In genomic region chr14:70663707-70664179, GRCh38 we compare ENCODE assay signal across 8 cellular contexts. TPM values are rescaled to one million over a fixed set of nuclear protein-coding genes. Genes with fewer than 3 reads are reported as not detected.
DNase-seq lines count a peak whose midpoint lies in the region; ATAC-seq, FAIRE-seq and TF ChIP-seq lines count a peak whose summit lies in the region.

No MANE protein-coding gene starts in this region.

- no peaks in the 10 kb centered on the region for H3K9me2 ChIP-seq in GM23248 (ENCODE audit: insufficient read depth)

- no peaks in the 10 kb centered on the region for H3F3A ChIP-seq in GM23248 (ENCODE audit: insufficient read depth)

- peaks cover 20% of the 10 kb centered on the region for H3K4me1 ChIP-seq in GM23248 (ENCODE audit: insufficient read depth)
- peaks cover 34 to 83% of the 10 kb centered on the region in 2 donors for H3K4me1 ChIP-seq in naive thymus-derived CD4-positive, alpha-beta T cell (ENCODE audit: control insufficient read depth in 2 of 2, insufficient read depth in 2 of 2, low read length in 2 of 2)

- CTCF ChIA-PET in naive thymus-derived CD4-positive, alpha-beta T cell (lab: Charles Lee), result interaction anchor here (0.5 to 1.1 kb wide), 3 partner anchors 17 to 41 kb away, joined by 3 to 5 read pairs (median 3); no protein-coding TSS in a partner anchor
- CTCF ChIA-PET in activated CD4-positive, alpha-beta T cell treated with anti-CD3 and anti-CD28 coated beads, Interleukin-2, amount 10 ng/mL, durations not matched to agents 7 days and 5 days (lab: Charles Lee), result no interaction called here
- CTCF ChIA-PET in activated CD4-positive, alpha-beta memory T cell treated with anti-CD3 and anti-CD28 coated beads for 36 hours (lab: Charles Lee), result no interaction called here

- H3K9me3 ChIP-seq in GM23248 (ENCODE audit: low read depth), result no peaks in the 10 kb centered on the region
- no peaks in the 10 kb centered on the region for H3K9me3 ChIP-seq in naive thymus-derived CD4-positive, alpha-beta T cell (ENCODE audit: control insufficient read depth in 2 of 3, low read length in 3 of 3)

- no peak for TF ChIP-seq POLR2A in GM12891 (IDR thresholded peaks at IDR 0.05; ENCODE audit: low read depth, low read length)

- H3K36me3 ChIP-seq in GM23248 (ENCODE audit: low read depth), result no peaks in the 10 kb centered on the region
- peaks cover 0 to 15% (median 5%) of the 10 kb centered on the region in 3 experiments for H3K36me3 ChIP-seq in naive thymus-derived CD4-positive, alpha-beta T cell (ENCODE audit: control insufficient read depth in 2 of 3, insufficient read depth in 3 of 3, low read length in 3 of 3)

- H3K27ac ChIP-seq in GM23248, result no peak overlapping the region
- no peak overlapping the region for H3K27ac ChIP-seq in naive thymus-derived CD4-positive, alpha-beta T cell (ENCODE audit: low read depth, low read length)

- intact Hi-C loops in naive thymus-derived CD4-positive, alpha-beta T cell (cut with micrococcal nuclease), result no loop called here
- intact Hi-C loops in activated CD4-positive, alpha-beta memory T cell treated with anti-CD3 and anti-CD28 coated beads for 36 hours (cut with micrococcal nuclease), result no loop called here

- peak overlapping the region in 7 of 9 donors; percentile 38 to 96 (median 84) for H3K27ac Mint-ChIP-seq in naive thymus-derived CD4-positive, alpha-beta T cell
- no peak overlapping the region for H3K27ac Mint-ChIP-seq in activated CD4-positive, alpha-beta T cell treated with anti-CD3 and anti-CD28 coated beads, Interleukin-2, amount 10 ng/mL, durations not matched to agents 7 days and 5 days
- H3K27ac Mint-ChIP-seq in activated CD4-positive, alpha-beta memory T cell treated with anti-CD3 and anti-CD28 coated beads for 36 hours, result no peak overlapping the region

- no peak overlapping the region for H3K4me2 ChIP-seq in GM23248 (ENCODE audit: unreplicated experiment)

- peak overlapping the region in 1 of 10 donors; percentile 64 for H3K4me3 Mint-ChIP-seq in naive thymus-derived CD4-positive, alpha-beta T cell
- H3K4me3 Mint-ChIP-seq in activated CD4-positive, alpha-beta T cell treated with anti-CD3 and anti-CD28 coated beads, Interleukin-2, amount 10 ng/mL, durations not matched to agents 7 days and 5 days, result no peak overlapping the region
- H3K4me3 Mint-ChIP-seq in activated CD4-positive, alpha-beta memory T cell treated with anti-CD3 and anti-CD28 coated beads for 36 hours, result no peak overlapping the region

- in situ Hi-C loops in GM23248 (cut with MboI), result no loop called here

- WGBS in GM23248 (ENCODE audit: low coverage in 1 of 2, low lambda C conversion rate in 2 of 2, missing lambda C conversion rate in 2 of 2), 2 experiments, result 27 to 50% methylated on average over 3 to 4 of the region's 4 CpGs

- no peaks in the 10 kb centered on the region for H3K79me2 ChIP-seq in GM23248 (ENCODE audit: insufficient read depth)

- POLR2A ChIA-PET in naive thymus-derived CD4-positive, alpha-beta T cell (lab: Charles Lee), result interaction anchor here (1.2 to 13.4 kb wide), 3 partner anchors 9 to 19 kb away, joined by 4 to 313 read pairs (median 11); partner anchors contain the start of gene TTC9
- POLR2A ChIA-PET in activated CD4-positive, alpha-beta T cell treated with anti-CD3 and anti-CD28 coated beads, Interleukin-2, amount 10 ng/mL, durations not matched to agents 7 days and 5 days (lab: Charles Lee), result no interaction called here
- POLR2A ChIA-PET in activated CD4-positive, alpha-beta memory T cell treated with anti-CD3 and anti-CD28 coated beads for 36 hours (lab: Charles Lee), result no interaction called here

- no peak overlapping the region for H2AFZ ChIP-seq in GM23248

- peaks cover 63 to 96% (median 85%) of the 10 kb centered on the region in 7 donors for H3K4me1 Mint-ChIP-seq in naive thymus-derived CD4-positive, alpha-beta T cell
- H3K4me1 Mint-ChIP-seq in activated CD4-positive, alpha-beta T cell treated with anti-CD3 and anti-CD28 coated beads, Interleukin-2, amount 10 ng/mL, durations not matched to agents 7 days and 5 days, result peaks cover 78% of the 10 kb centered on the region
- H3K4me1 Mint-ChIP-seq in activated CD4-positive, alpha-beta memory T cell treated with anti-CD3 and anti-CD28 coated beads for 36 hours (ENCODE audit: low read depth), result peaks cover 62% of the 10 kb centered on the region

- DNase-seq in GM12891 (ENCODE audit: insufficient read length, low spot score) (no peak), GM23248 (peak; percentile 55), RPMI7951 (ENCODE audit: low read depth) (peak; percentile 66)
- DNase-seq in naive thymus-derived CD4-positive, alpha-beta T cell, result no peak
- no peak for DNase-seq in activated CD4-positive, alpha-beta T cell treated with anti-CD3 and anti-CD28 coated beads, Interleukin-2, amount 10 ng/mL, durations not matched to agents 7 days and 5 days
- no peak for DNase-seq in activated CD4-positive, alpha-beta memory T cell treated with anti-CD3 and anti-CD28 coated beads for 36 hours

- no peak overlapping the region for H3K9ac ChIP-seq in GM23248

- no peaks in the 10 kb centered on the region for H4K20me1 ChIP-seq in GM23248 (ENCODE audit: insufficient read depth)

- peaks cover 0 to 33% (median 30%) of the 10 kb centered on the region in 5 donors for H3K36me3 Mint-ChIP-seq in naive thymus-derived CD4-positive, alpha-beta T cell
- peaks cover 50% of the 10 kb centered on the region for H3K36me3 Mint-ChIP-seq in activated CD4-positive, alpha-beta T cell treated with anti-CD3 and anti-CD28 coated beads, Interleukin-2, amount 10 ng/mL, durations not matched to agents 7 days and 5 days (ENCODE audit: low read depth)
- peaks cover 12% of the 10 kb centered on the region for H3K36me3 Mint-ChIP-seq in activated CD4-positive, alpha-beta memory T cell treated with anti-CD3 and anti-CD28 coated beads for 36 hours

- H3K27me3 ChIP-seq in GM23248 (replicated peaks; ENCODE audit: insufficient read depth), result peaks cover 16% of the 10 kb centered on the region
- no peaks in the 10 kb centered on the region for H3K27me3 ChIP-seq in naive thymus-derived CD4-positive, alpha-beta T cell (ENCODE audit: control insufficient read depth in 2 of 2, insufficient read depth in 2 of 2, low read length in 2 of 2)

- ATAC-seq in naive thymus-derived CD4-positive, alpha-beta T cell, result no peak
- ATAC-seq in HG02852 (IDR thresholded peaks at IDR 0.05; ENCODE audit: unreplicated experiment) (no peak), HG02973 (IDR thresholded peaks at IDR 0.05; ENCODE audit: unreplicated experiment) (no peak)

- H3K27me3 Mint-ChIP-seq in naive thymus-derived CD4-positive, alpha-beta T cell, result no peaks in the 10 kb centered on the region
- H3K27me3 Mint-ChIP-seq in activated CD4-positive, alpha-beta T cell treated with anti-CD3 and anti-CD28 coated beads, Interleukin-2, amount 10 ng/mL, durations not matched to agents 7 days and 5 days, result no peaks in the 10 kb centered on the region
- H3K27me3 Mint-ChIP-seq in activated CD4-positive, alpha-beta memory T cell treated with anti-CD3 and anti-CD28 coated beads for 36 hours, result no peaks in the 10 kb centered on the region

- no peak overlapping the region for H3K4me3 ChIP-seq in GM23248
- H3K4me3 ChIP-seq in naive thymus-derived CD4-positive, alpha-beta T cell (ENCODE audit: low read length), result no peak overlapping the region

- FAIRE-seq in GM12891 (lab: Jason Lieb, UNC), result peak; percentile 68

- H3K9me3 Mint-ChIP-seq in naive thymus-derived CD4-positive, alpha-beta T cell, result peaks cover 0 to 1% (median 0%) of the 10 kb centered on the region in 11 donors
- no peaks in the 10 kb centered on the region for H3K9me3 Mint-ChIP-seq in activated CD4-positive, alpha-beta T cell treated with anti-CD3 and anti-CD28 coated beads, Interleukin-2, amount 10 ng/mL, durations not matched to agents 7 days and 5 days
- H3K9me3 Mint-ChIP-seq in activated CD4-positive, alpha-beta memory T cell treated with anti-CD3 and anti-CD28 coated beads for 36 hours, result no peaks in the 10 kb centered on the region

TF ChIP-seq in GM12891, 5 proteins besides CTCF, POLR2A, EP300 and RAD21:
- TF ChIP-seq SPI1 (IDR thresholded peaks at IDR 0.05; ENCODE audit: low read depth, low read length), result no peak
- no peak for TF ChIP-seq TAF1 (IDR thresholded peaks at IDR 0.05; ENCODE audit: low read depth, low read length)
- no peak for TF ChIP-seq PAX5 (IDR thresholded peaks at IDR 0.05; ENCODE audit: insufficient read depth, low read length, severe bottlenecking)
- no peak for TF ChIP-seq POLR2AphosphoS5 (IDR thresholded peaks at IDR 0.05; ENCODE audit: low read depth, low read length)
- TF ChIP-seq POU2F2 (IDR thresholded peaks at IDR 0.05; ENCODE audit: low read depth, low read length), result no peak

RNA-seq across cellular contexts. Expression of gene TTC9, which starts 22.0 kb away (rescaled TPM):
- 5.0 TPM for polyA plus RNA-seq in GM12891 (2012; ENCODE audit: low read depth, missing spikeins)
- not detected in 2 replicates for total RNA-seq in GM23248 (2014; rRNA removed; shearing (Covaris generic))
- not detected in 2 replicates for polyA plus RNA-seq in GM23248 (2016; fragmentation: Nextera tagmentation; extraction: Ambion mirVana)
- total RNA-seq in RPMI7951 (2014; rRNA removed; shearing (Covaris generic)), result 0.10 TPM in 1 of 2 replicates, not detected in the other
- 10 to 100 TPM; 10.1 to 35.5 (median 14.0) TPM for total RNA-seq in naive thymus-derived CD4-positive, alpha-beta T cell
- 10 to 100 TPM; 11.6 to 17.9 TPM for polyA plus RNA-seq in naive thymus-derived CD4-positive, alpha-beta T cell
- 10 to 100 TPM; 14.8 to 16.7 TPM for total RNA-seq in activated CD4-positive, alpha-beta T cell treated with anti-CD3 and anti-CD28 coated beads, Interleukin-2, amount 10 ng/mL, durations not matched to agents 7 days and 5 days
- total RNA-seq in activated CD4-positive, alpha-beta memory T cell treated with anti-CD3 and anti-CD28 coated beads for 36 hours, result 1 to 10 TPM; 8.6 to 9.5 TPM

Comparison
In these comparisons a context has a peak if more than half of its experiments do, and no peak if none do; other contexts are left out.
1. DNase-seq: peak in GM23248 (single experiment) and RPMI7951 (single experiment); none in GM12891 (single experiment), naive thymus-derived CD4-positive, alpha-beta T cell (0 of 9), activated CD4-positive, alpha-beta T cell treated with anti-CD3 and anti-CD28 coated beads, Interleukin-2, amount 10 ng/mL, durations not matched to agents 7 days and 5 days (single experiment) and activated CD4-positive, alpha-beta memory T cell treated with anti-CD3 and anti-CD28 coated beads for 36 hours (single experiment).
2. H3K27ac Mint-ChIP-seq: peak in naive thymus-derived CD4-positive, alpha-beta T cell (7 of 9); none in activated CD4-positive, alpha-beta T cell treated with anti-CD3 and anti-CD28 coated beads, Interleukin-2, amount 10 ng/mL, durations not matched to agents 7 days and 5 days (single experiment) and activated CD4-positive, alpha-beta memory T cell treated with anti-CD3 and anti-CD28 coated beads for 36 hours (single experiment).